Comparison of ENCODE assay signal across 9 cellular contexts in genomic region chr18:62637807-62638687, GRCh38.
DNase-seq lines count a peak whose midpoint lies in the region; ATAC-seq and TF ChIP-seq lines count a peak whose summit lies in the region.
"Had no signal": no experiment of that assay in that cellular context is flagged by ENCODE, and none has a peak within 500 bp of the region (broad histone marks: within the 10 kb centered on the region; RNA-seq: fewer than 3 reads in every experiment).

No MANE protein-coding gene starts in this region.

- DNase-seq in GM13976 (ENCODE audit: low spot score): peak; percentile 70
- DNase-seq in OCI-M1 (lab: John Stamatoyannopoulos, UW): peak; percentile 86
- peak; percentile 64 for DNase-seq in activated T-cell treated with anti-CD3 and anti-CD28 coated beads, Interleukin-2, amount 50 U/mL, for 24 hours
- DNase-seq in iPS DF 4.7 (ENCODE audit: extremely low read depth, low spot score): peak; percentile 49
- DNase-seq in stimulated activated CD8-positive, alpha-beta memory T cell treated with anti-CD3 and anti-CD28 coated beads, Interleukin-15, amount 100 ng/mL, for 1 hour (ENCODE audit: low read depth): peak; percentile 7
- no peak for DNase-seq in mesothelial cell of epicardium (ENCODE audit: low spot score in 2 of 2, unreplicated experiment in 2 of 2)
- no peak for DNase-seq in NCI-H1092 (lab: John Stamatoyannopoulos, UW)

- TF ChIP-seq CTCF in GM13976 (IDR thresholded peaks at IDR 0.05; ENCODE audit: borderline replicate concordance, control extremely low read depth, extremely low read depth, insufficient read depth, missing control alignments) (peak; percentile 61), mesothelial cell of epicardium (IDR thresholded peaks at IDR 0.05; ENCODE audit: unreplicated experiment) (no peak)

- no peaks in the 10 kb centered on the region for H3K36me3 Mint-ChIP-seq in activated T-cell treated with anti-CD3 and anti-CD28 coated beads, Interleukin-2, amount 50 U/mL, for 24 hours (ENCODE audit: low read depth)
- no peaks in the 10 kb centered on the region for H3K36me3 Mint-ChIP-seq in mesothelial cell of epicardium
- H3K36me3 Mint-ChIP-seq: brain had no signal

- H3K27ac Mint-ChIP-seq in activated T-cell treated with anti-CD3 and anti-CD28 coated beads, Interleukin-2, amount 50 U/mL, for 24 hours: no peak overlapping the region
- no peak overlapping the region for H3K27ac Mint-ChIP-seq in mesothelial cell of epicardium
- H3K27ac Mint-ChIP-seq: brain had no signal

- peaks cover 38% of the 10 kb centered on the region for H3K27me3 Mint-ChIP-seq in activated T-cell treated with anti-CD3 and anti-CD28 coated beads, Interleukin-2, amount 50 U/mL, for 24 hours
- no peaks in the 10 kb centered on the region for H3K27me3 Mint-ChIP-seq in mesothelial cell of epicardium (ENCODE audit: low read depth)

- in situ Hi-C loops in GM13976 (cut with MboI; ENCODE audit: low sequenced_read_pairs, unreplicated experiment): no loop called here

- H3K4me1 Mint-ChIP-seq in activated T-cell treated with anti-CD3 and anti-CD28 coated beads, Interleukin-2, amount 50 U/mL, for 24 hours (ENCODE audit: low read depth): peaks cover 12% of the 10 kb centered on the region
- H3K4me1 Mint-ChIP-seq in mesothelial cell of epicardium: peaks cover 13% of the 10 kb centered on the region

- no peaks in the 10 kb centered on the region for H3K9me3 Mint-ChIP-seq in activated T-cell treated with anti-CD3 and anti-CD28 coated beads, Interleukin-2, amount 50 U/mL, for 24 hours
- peaks cover 9% of the 10 kb centered on the region for H3K9me3 Mint-ChIP-seq in mesothelial cell of epicardium

- H3K4me3 Mint-ChIP-seq in activated T-cell treated with anti-CD3 and anti-CD28 coated beads, Interleukin-2, amount 50 U/mL, for 24 hours: no peak overlapping the region
- H3K4me3 Mint-ChIP-seq in mesothelial cell of epicardium: no peak overlapping the region
- H3K4me3 Mint-ChIP-seq: brain had no signal

- peak; percentile 77 for ATAC-seq in HG02623 (IDR thresholded peaks at IDR 0.05; ENCODE audit: unreplicated experiment)

Comparison
In these comparisons a context has a peak if more than half of its experiments do, and no peak if none do; other contexts are left out.
1. DNase-seq: peak in GM13976 (single experiment), OCI-M1 (single experiment), activated T-cell treated with anti-CD3 and anti-CD28 coated beads, Interleukin-2, amount 50 U/mL, for 24 hours (single experiment), iPS DF 4.7 (single experiment) and stimulated activated CD8-positive, alpha-beta memory T cell treated with anti-CD3 and anti-CD28 coated beads, Interleukin-15, amount 100 ng/mL, for 1 hour (single experiment); none in mesothelial cell of epicardium (0 of 2) and NCI-H1092 (single experiment).